Comparison of ENCODE assay signal across 1 cellular context in genomic region chr19:21101511-21102242, GRCh38.
TF ChIP-seq lines count a peak whose summit lies in the region.

No MANE protein-coding gene starts in this region.

TF ChIP-seq in GM12878, 131 proteins besides CTCF, POLR2A, EP300 and RAD21:
- TF ChIP-seq RUNX3 (IDR thresholded peaks at IDR 0.05; ENCODE audit: low read length): 0 out of 2 replicates have a peak, but pooled peaks have one; percentile 17
- TF ChIP-seq ZSCAN29 (IDR thresholded peaks at IDR 0.05): no peak
